Comparison of ENCODE assay signal across 8 cellular contexts in genomic region chrX:11111038-11111851, GRCh38. TPM values are rescaled to one million over a fixed set of nuclear protein-coding genes. Genes with fewer than 3 reads are reported as not detected.
DNase-seq lines count a peak whose midpoint lies in the region; ATAC-seq and TF ChIP-seq lines count a peak whose summit lies in the region.

TSS of gene HCCS (plus strand) at chrX:11111332. CDS start at chrX:11112061, 729 bp downstream.

- H3K14ac ChIP-seq in IMR-90 (replicated peaks; ENCODE audit: low read depth, low read length) = peak within 1 kb of the TSS; percentile 77; the same call in 1 of the 2 replicates

- CTCF ChIA-PET in IMR-90 (lab: Yijun Ruan, JAX) (no interaction called here), PC-9 (lab: Charles Lee) (interaction anchor here (0.6 kb wide), 1 partner anchor 921 kb away, joined by 3 read pairs; no protein-coding TSS in a partner anchor)

- peak within 1 kb of the TSS; percentile 74 for H3K23ac ChIP-seq in IMR-90 (ENCODE audit: low read depth, low read length)

- H3F3A ChIP-seq in PC-9 (ENCODE audit: insufficient read depth, low read depth) = no peaks in the 10 kb centered on the region

- H3K4ac ChIP-seq in IMR-90 (ENCODE audit: low read depth, low read length) = peak within 1 kb of the TSS; percentile 83

- peak within 1 kb of the TSS; percentile 47 for H2AK9ac ChIP-seq in IMR-90 (replicated peaks; ENCODE audit: low read depth, low read length, poor library complexity)

- peak within 1 kb of the TSS; percentile 88 for H3K9ac ChIP-seq in IMR-90 (ENCODE audit: low read depth, low read length)
- peak within 1 kb of the TSS; percentile 93 for H3K9ac ChIP-seq in mucosa of stomach (ENCODE audit: low read length)

- peak within 1 kb of the TSS in 1 of 2 experiments; percentile 77; a peak in 3 of 4 replicates for H4K8ac ChIP-seq in IMR-90 (ENCODE audit: low read depth in 2 of 2, low read length in 2 of 2)

- no peak within 1 kb of the TSS for H2BK120ac ChIP-seq in IMR-90 (ENCODE audit: low read depth, low read length)

- H2AK5ac ChIP-seq in IMR-90 (ENCODE audit: low read depth, low read length) = peak within 1 kb of the TSS; percentile 43; the same call in 1 of the 2 replicates

- peak within 1 kb of the TSS; percentile 26; the same call in 1 of the 2 replicates for H3K18ac ChIP-seq in IMR-90 (ENCODE audit: low read depth, low read length)

- peaks cover 16% of the 10 kb centered on the region for H3K36me3 ChIP-seq in IMR-90 (ENCODE audit: control insufficient read depth, insufficient read depth, low read length)
- H3K36me3 ChIP-seq in PC-9 (ENCODE audit: low read depth) = no peaks in the 10 kb centered on the region; the same call in 1 of the 2 replicates
- H3K36me3 ChIP-seq in mucosa of stomach (ENCODE audit: control insufficient read depth, insufficient read depth, low read length) = no peaks in the 10 kb centered on the region

- peak within 1 kb of the TSS; percentile 54 for H3K56ac ChIP-seq in IMR-90 (ENCODE audit: extremely low read depth, insufficient read depth, low read length)

- H3K4me2 ChIP-seq in IMR-90 (ENCODE audit: low read depth, low read length) = peak within 1 kb of the TSS; percentile 93
- H3K4me2 ChIP-seq in PC-9 = peak within 1 kb of the TSS; percentile 97

- H4K20me1 ChIP-seq in IMR-90 (ENCODE audit: insufficient read depth, low read length) = no peaks in the 10 kb centered on the region
- H4K20me1 ChIP-seq in PC-9 (ENCODE audit: insufficient read depth) = peaks cover 25% of the 10 kb centered on the region; the same call in 1 of the 2 replicates

- H3K27ac ChIP-seq in IMR-90 (ENCODE audit: insufficient read depth, low read length) = peak within 1 kb of the TSS; percentile 92
- peak within 1 kb of the TSS; percentile 75 for H3K27ac ChIP-seq in PC-9

- H3K9me3 ChIP-seq in IMR-90 (ENCODE audit: control insufficient read depth, insufficient read depth, low read length) = no peaks in the 10 kb centered on the region
- H3K9me3 ChIP-seq in PC-9 (ENCODE audit: insufficient read depth, low read depth) = no peaks in the 10 kb centered on the region
- H3K9me3 ChIP-seq in mucosa of stomach (ENCODE audit: control insufficient read depth, low read length) = no peaks in the 10 kb centered on the region

- H2BK5ac ChIP-seq in IMR-90 (ENCODE audit: low read depth, low read length, poor library complexity, severe bottlenecking) = peak within 1 kb of the TSS; percentile 76

- H4K91ac ChIP-seq in IMR-90 (ENCODE audit: insufficient read depth, low read depth, low read length) = 0 out of 2 replicates have a peak within 1 kb of the TSS, but pooled peaks have one; percentile 47

- H3K79me1 ChIP-seq in IMR-90 (ENCODE audit: low read depth in 1 of 2, low read length in 2 of 2) = peaks cover 13 to 26% of the 10 kb centered on the region in 2 experiments; a peak in 3 of 4 replicates

- intact Hi-C loops in IMR-90 (cut with micrococcal nuclease) (no loop called here), PC-9 (cut with micrococcal nuclease; ENCODE audit: unreplicated experiment) (loop anchor here (5.0 kb wide), 1 partner anchor 279 kb away; no protein-coding TSS in a partner anchor)

- 33% methylated on average over 19 of the region's 58 CpGs; no CpG with 5 or more reads in 1 of the 2 experiments for WGBS in IMR-90 (ENCODE audit: extremely low coverage in 2 of 2, insufficient read length in 1 of 2), 2 experiments

- peak; percentile 88 for DNase-seq in DMS53 (lab: John Stamatoyannopoulos, UW)
- DNase-seq in IMR-90 = peak; percentile 79
- DNase-seq in PC-9 = peak; percentile 75 to 84
- peak; percentile 80 for DNase-seq in activated T-cell treated with anti-CD3 and anti-CD28 coated beads, Interleukin-2, amount 50 U/mL, for 1 hour
- DNase-seq in epithelial cell of proximal tubule (ENCODE audit: low read depth) = no peak
- DNase-seq in stimulated activated CD8-positive, alpha-beta memory T cell treated with anti-CD3 and anti-CD28 coated beads, Interleukin-7, amount 100 ng/mL, for 1 hour (ENCODE audit: low read depth in 2 of 2) = peak; percentile 60 to 67

- no peaks in the 10 kb centered on the region for H3K9me2 ChIP-seq in PC-9 (ENCODE audit: insufficient read depth)

- in situ Hi-C loops in IMR-90 (cut with MboI; ENCODE audit: low sequenced_read_pairs) = no loop called here

- no peak within 1 kb of the TSS for H2BK20ac ChIP-seq in IMR-90 (ENCODE audit: low read depth, low read length)

- no peak for TF ChIP-seq RAD21 in IMR-90 (IDR thresholded peaks at IDR 0.05; ENCODE audit: low read length)

- BruUV-seq in IMR-90 (replicated peaks; lab: Mats Ljungman, UMichigan) (TSS peak; percentile 51), PC-9 (replicated peaks; lab: Mats Ljungman, UMichigan) (no TSS peak)

- H3K27me3 ChIP-seq in IMR-90 (ENCODE audit: control insufficient read depth, insufficient read depth, low read length) (no peaks in the 10 kb centered on the region), PC-9 (ENCODE audit: insufficient read depth, low read depth) (no peaks in the 10 kb centered on the region), mucosa of stomach (ENCODE audit: control insufficient read depth, insufficient read depth, low read length) (no peaks in the 10 kb centered on the region)

- H3K79me2 ChIP-seq in PC-9 (ENCODE audit: low read depth) = peaks cover 34% of the 10 kb centered on the region

- H2AFZ ChIP-seq in IMR-90 (replicated peaks; ENCODE audit: low read length, poor library complexity) (peak within 1 kb of the TSS; percentile 93), PC-9 (peak within 1 kb of the TSS; percentile 89)

- H3K4me1 ChIP-seq in IMR-90 (ENCODE audit: control insufficient read depth, insufficient read depth, low read length) (peaks cover 3% of the 10 kb centered on the region; the same call in 1 of the 2 replicates), PC-9 (replicated peaks; ENCODE audit: insufficient read depth) (peaks cover 10% of the 10 kb centered on the region; the same call in 1 of the 2 replicates), mucosa of stomach (ENCODE audit: control insufficient read depth, insufficient read depth, low read length) (peaks cover 11% of the 10 kb centered on the region)

- H3K9me1 ChIP-seq in IMR-90 (ENCODE audit: insufficient read depth, low read length) = no peaks in the 10 kb centered on the region

- H3K4me3 ChIP-seq in IMR-90 (ENCODE audit: insufficient read depth, low read depth, low read length) (peak within 1 kb of the TSS; percentile 95), PC-9 (peak within 1 kb of the TSS; percentile 94), epithelial cell of proximal tubule (ENCODE audit: low read depth, low read length) (peak within 1 kb of the TSS; percentile 81), mucosa of stomach (ENCODE audit: low read length) (peak within 1 kb of the TSS; percentile 56)

- TF ChIP-seq POLR2A in IMR-90 (IDR thresholded peaks at IDR 0.05; ENCODE audit: low read depth, low read length) = peak; percentile 71

- ATAC-seq in GM21528 (IDR thresholded peaks at IDR 0.05; ENCODE audit: low FRiP score, unreplicated experiment) (peak; percentile 95), IMR-90 (ENCODE audit: low read depth) (peak; percentile 90)

- peak within 1 kb of the TSS; percentile 76 for H4K5ac ChIP-seq in IMR-90 (ENCODE audit: low read depth, low read length)

- dilution Hi-C loops in IMR-90 (cut with HindIII; ENCODE audit: low sequenced_read_pairs, unreplicated experiment) = no loop called here

- no peak within 1 kb of the TSS for H2BK15ac ChIP-seq in IMR-90 (ENCODE audit: low read depth, low read length)

- POLR2A ChIA-PET in IMR-90 (lab: Charles Lee; ENCODE audit: unreplicated experiment) = no interaction called here
- POLR2A ChIA-PET in PC-9 (lab: Charles Lee; ENCODE audit: unreplicated experiment) = no interaction called here

- TF ChIP-seq CTCF in IMR-90 (conservative IDR thresholded peaks at IDR 0.05; ENCODE audit: low read depth, low read length) = no peak; the same call in 1 of the 2 replicates
- 0 out of 2 replicates have a peak, but pooled peaks have one; percentile 25 for TF ChIP-seq CTCF in PC-9 (conservative IDR thresholded peaks at IDR 0.05)
- TF ChIP-seq CTCF in epithelial cell of proximal tubule (conservative IDR thresholded peaks at IDR 0.05; ENCODE audit: low read depth, low read length) = no peak

TF ChIP-seq in IMR-90, 13 proteins besides CTCF, POLR2A, EP300 and RAD21:
- TF ChIP-seq BHLHE40 (IDR thresholded peaks at IDR 0.05; ENCODE audit: low read depth, low read length) (no peak), MAZ (IDR thresholded peaks at IDR 0.05; ENCODE audit: borderline replicate concordance, low read depth, low read length) (peak; percentile 32; the same call in 1 of the 2 replicates), RCOR1 (IDR thresholded peaks at IDR 0.05; ENCODE audit: insufficient replicate concordance, low read length) (no peak)
- TF ChIP-seq, protein P1, sequence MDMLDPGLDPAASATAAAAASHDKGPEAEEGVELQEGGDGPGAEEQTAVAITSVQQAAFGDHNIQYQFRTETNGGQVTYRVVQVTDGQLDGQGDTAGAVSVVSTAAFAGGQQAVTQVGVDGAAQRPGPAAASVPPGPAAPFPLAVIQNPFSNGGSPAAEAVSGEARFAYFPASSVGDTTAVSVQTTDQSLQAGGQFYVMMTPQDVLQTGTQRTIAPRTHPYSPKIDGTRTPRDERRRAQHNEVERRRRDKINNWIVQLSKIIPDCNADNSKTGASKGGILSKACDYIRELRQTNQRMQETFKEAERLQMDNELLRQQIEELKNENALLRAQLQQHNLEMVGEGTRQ (IDR thresholded peaks at IDR 0.05; ENCODE audit: low read depth, low read length) = peak; percentile 45

RNA-seq across cellular contexts. Expression of gene HCCS, which starts in this region (rescaled TPM):
- total RNA-seq in IMR-90 (2012; rRNA removed) (24.0 and 35.8 TPM in 2 replicates), PC-9 (2021) (30.4 and 38.5 TPM in 2 replicates), epithelial cell of proximal tubule (21.8 and 24.4 TPM in 2 replicates)
- polyA plus RNA-seq in IMR-90 (2012; rRNA removed) = 26.5 and 28.6 TPM in 2 replicates
- 9.4 and 12.1 TPM in 2 replicates for polyA plus RNA-seq in IMR-90 (2012; cell fraction: cytosol; rRNA removed)
- 2.3 and 9.4 TPM in 2 replicates for polyA plus RNA-seq in IMR-90 (2012; cell fraction: nucleus; rRNA removed; ENCODE audit: low replicate concordance)
